ENCODE assay signal across 1 cellular context in genomic region chr16:71645450-71645849, GRCh38.
TF ChIP-seq lines count a peak whose summit lies in the region.

No MANE protein-coding gene starts in this region.

TF ChIP-seq in K562, 482 proteins besides CTCF, POLR2A, EP300 and RAD21 (continued from another document):
- TF ChIP-seq, protein P1, sequence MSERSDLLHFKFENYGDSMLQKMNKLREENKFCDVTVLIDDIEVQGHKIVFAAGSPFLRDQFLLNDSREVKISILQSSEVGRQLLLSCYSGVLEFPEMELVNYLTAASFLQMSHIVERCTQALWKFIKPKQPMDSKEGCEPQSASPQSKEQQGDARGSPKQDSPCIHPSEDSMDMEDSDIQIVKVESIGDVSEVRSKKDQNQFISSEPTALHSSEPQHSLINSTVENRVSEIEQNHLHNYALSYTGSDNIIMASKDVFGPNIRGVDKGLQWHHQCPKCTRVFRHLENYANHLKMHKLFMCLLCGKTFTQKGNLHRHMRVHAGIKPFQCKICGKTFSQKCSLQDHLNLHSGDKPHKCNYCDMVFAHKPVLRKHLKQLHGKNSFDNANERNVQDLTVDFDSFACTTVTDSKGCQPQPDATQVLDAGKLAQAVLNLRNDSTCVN (CRISPR knock-in tag; IDR thresholded peaks at IDR 0.05): no peak
- TF ChIP-seq SMC3 (conservative IDR thresholded peaks at IDR 0.05; ENCODE audit: insufficient read depth, low read depth, low read length): 0 out of 2 replicates have a peak, but pooled peaks have one; percentile 15
